Comparison of ENCODE assay signal across 18 cellular contexts in the genomic region with DNA sequence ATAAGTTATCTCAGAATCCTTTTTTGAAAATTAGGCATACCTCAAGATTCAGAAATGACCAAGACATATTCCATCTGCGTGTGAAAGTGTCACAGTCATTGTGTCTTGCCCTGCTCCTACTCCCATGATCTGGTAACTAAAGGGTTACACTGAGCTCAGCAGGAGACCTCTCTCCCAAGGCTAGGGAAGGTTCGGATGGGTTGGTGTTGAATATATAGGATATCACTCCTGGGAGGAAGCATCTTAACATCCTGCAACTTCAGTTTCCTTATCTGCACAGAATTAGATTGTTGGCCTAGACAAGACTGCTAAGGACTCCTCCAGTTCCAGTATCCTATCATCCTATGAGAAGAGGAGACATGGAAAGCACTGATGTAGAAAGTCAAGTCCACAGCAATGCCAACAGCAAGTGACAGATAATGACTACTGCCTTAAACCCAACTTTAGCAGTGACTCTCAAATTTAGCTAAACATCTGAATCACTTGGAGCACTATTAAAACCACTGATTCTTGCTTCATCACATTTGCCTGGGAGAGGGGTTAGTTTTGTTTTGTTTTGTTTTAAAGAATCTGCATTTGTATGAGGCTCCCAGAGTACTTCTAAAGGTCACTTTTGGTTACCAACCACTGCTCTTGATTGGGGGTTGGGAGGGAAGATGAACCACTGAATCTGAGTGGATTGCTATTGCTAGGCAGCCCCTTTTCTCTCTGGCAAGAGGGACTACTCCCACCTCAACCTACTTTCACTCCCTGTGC. TPM values are rescaled to one million over a fixed set of nuclear protein-coding genes. Genes with fewer than 3 reads are reported as not detected.
"Had no signal": no experiment of that assay in that cellular context is flagged by ENCODE, and none has a peak within 500 bp of the region (broad histone marks: within the 10 kb centered on the region; RNA-seq: fewer than 3 reads in every experiment).

No MANE protein-coding gene starts in this region.

- DNase-seq: activated CD8-positive, alpha-beta memory T cell treated with anti-CD3 and anti-CD28 coated beads for 24 hours; activated CD8-positive, alpha-beta memory T cell treated with anti-CD3 and anti-CD28 coated beads, Interleukin-2, amount 50 U/mL, for 48 hours; activated gamma-delta T cell; activated T-cell treated with anti-CD3 and anti-CD28 coated beads, Interleukin-2, amount 50 U/mL, for 72 hours; adrenal gland; effector CD8-positive, alpha-beta T cell; islet precursor cell; midbrain; nephron progenitor cell; nucleus accumbens; stimulated activated CD4-positive, alpha-beta T cell treated with anti-CD3 and anti-CD28 coated beads, Interleukin-2, amount 100 ng/mL, for 48 hours; T1000; upper lobe of left lung had no signal

- H3K4me3 Mint-ChIP-seq: activated T-cell treated with anti-CD3 and anti-CD28 coated beads, Interleukin-2, amount 50 U/mL, for 72 hours; dendritic cell treated with granulocyte-macrophage colony-stimulating factor and Interleukin-4, amounts not matched to agents 40 ng/mL and 50 ng/mL, for 4 days; nephron progenitor cell; stimulated activated naive CD8-positive, alpha-beta T cell treated with anti-CD3 and anti-CD28 coated beads, Interleukin-15, Interleukin-2, amounts not matched to agents 100 ng/mL and 50 ng/mL, for 24 hours had no signal

- H3K27me3 ChIP-seq: adrenal gland, upper lobe of left lung had no signal

- ATAC-seq: activated CD4-positive, CD25-positive, alpha-beta regulatory T cell treated with anti-CD3 and anti-CD28 coated beads, Interleukin-2, amount 50 U/mL, for 24 hours; activated naive CD4-positive, alpha-beta T cell treated with anti-CD3 and anti-CD28 coated beads, Interleukin-2, amount 50 U/mL, for 72 hours; activated T-cell treated with anti-CD3 and anti-CD28 coated beads, Interleukin-2, amount 50 U/mL, for 72 hours had no signal

- H3K36me3 Mint-ChIP-seq: activated naive CD4-positive, alpha-beta T cell treated with anti-CD3 and anti-CD28 coated beads, Interleukin-2, amount 50 U/mL, for 72 hours had no signal

- H3K9me3 Mint-ChIP-seq: dendritic cell treated with granulocyte-macrophage colony-stimulating factor and Interleukin-4, amounts not matched to agents 40 ng/mL and 50 ng/mL, for 4 days; nephron progenitor cell; stimulated activated naive CD8-positive, alpha-beta T cell treated with anti-CD3 and anti-CD28 coated beads, Interleukin-15, Interleukin-2, amounts not matched to agents 100 ng/mL and 50 ng/mL, for 24 hours had no signal

- H3K27ac ChIP-seq: adrenal gland, upper lobe of left lung had no signal

- H3K9me3 ChIP-seq: adrenal gland, upper lobe of left lung had no signal

- H3K27me3 Mint-ChIP-seq: dendritic cell treated with granulocyte-macrophage colony-stimulating factor and Interleukin-4, amounts not matched to agents 40 ng/mL and 50 ng/mL, for 4 days had no signal

- H3K27ac Mint-ChIP-seq: activated naive CD4-positive, alpha-beta T cell treated with anti-CD3 and anti-CD28 coated beads, Interleukin-2, amount 50 U/mL, for 72 hours; activated T-cell treated with anti-CD3 and anti-CD28 coated beads, Interleukin-2, amount 50 U/mL, for 72 hours; dendritic cell treated with granulocyte-macrophage colony-stimulating factor and Interleukin-4, amounts not matched to agents 40 ng/mL and 50 ng/mL, for 4 days; nephron progenitor cell; stimulated activated naive CD8-positive, alpha-beta T cell treated with anti-CD3 and anti-CD28 coated beads, Interleukin-15, Interleukin-2, amounts not matched to agents 100 ng/mL and 50 ng/mL, for 24 hours had no signal

- H3K4me3 ChIP-seq: adrenal gland, upper lobe of left lung had no signal

RNA-seq across cellular contexts. Expression of gene ADAMTS9, which starts 9.7 kb away (rescaled TPM):
- total RNA-seq: activated naive CD4-positive, alpha-beta T cell treated with anti-CD3 and anti-CD28 coated beads, Interleukin-2, amount 50 U/mL, for 72 hours; activated T-cell treated with anti-CD3 and anti-CD28 coated beads, Interleukin-2, amount 50 U/mL, for 72 hours; T-helper 1 cell treated with Interleukin-12 subunit alpha and Interleukin-12 subunit beta and Interleukin-4 antibody, amounts not matched to agents 30 ng/mL and 1 ng/mL, for 36 hours had no signal
